12 cellular contexts compared by ENCODE assay signal in genomic region chr6:136524936-136525413, GRCh38. TPM values are rescaled to one million over a fixed set of nuclear protein-coding genes. Genes with fewer than 3 reads are reported as not detected.
DNase-seq lines count a peak whose midpoint lies in the region; ATAC-seq and TF ChIP-seq lines count a peak whose summit lies in the region.
"Had no signal": no experiment of that assay in that cellular context is flagged by ENCODE, and none has a peak within 500 bp of the region (broad histone marks: within the 10 kb centered on the region; RNA-seq: fewer than 3 reads in every experiment).

No MANE protein-coding gene starts in this region.

- no peak for ATAC-seq in HG03432 (IDR thresholded peaks at IDR 0.05; ENCODE audit: unreplicated experiment)

- WGBS in mammary epithelial cell (ENCODE audit: low coverage, missing lambda C conversion rate): 63% methylated on average over 2 of the region's 2 CpGs

- H3K27me3 ChIP-seq in mammary epithelial cell (ENCODE audit: insufficient read depth, low read length): no peaks in the 10 kb centered on the region
- no peaks in the 10 kb centered on the region for H3K27me3 ChIP-seq in colonic mucosa
- H3K27me3 ChIP-seq: cardiac muscle cell had no signal

- DNase-seq in NCI-H1436 (lab: John Stamatoyannopoulos, UW): peak; percentile 22
- DNase-seq in NCI-H1436 treated with DMSO at 0.1 percent for 48 hours (lab: John Stamatoyannopoulos, UW): no peak
- peak; percentile 51 for DNase-seq in NCI-H2227 treated with DMSO at 0.1 percent for 48 hours (lab: John Stamatoyannopoulos, UW)
- peak; percentile 76 for DNase-seq in cerebellar cortex (ENCODE audit: low spot score)
- DNase-seq in pons (ENCODE audit: low spot score): peak; percentile 89
- DNase-seq in mammary epithelial cell: no peak
- no peak for DNase-seq in colonic mucosa
- DNase-seq: activated T-cell treated with anti-CD3 and anti-CD28 coated beads for 4 hours, IMR-90, kidney had no signal

- no TSS peak for BruUV-seq in mammary epithelial cell (replicated peaks; lab: Mats Ljungman, UMichigan)

- no peak overlapping the region for H3K4me3 ChIP-seq in mammary epithelial cell (replicated peaks in 1 of 3; ENCODE audit: insufficient read depth in 1 of 3, low read depth in 2 of 3, low read length in 3 of 3)
- no peak overlapping the region for H3K4me3 ChIP-seq in colonic mucosa
- H3K4me3 ChIP-seq: cardiac muscle cell had no signal

- no peak overlapping the region for H3K4me2 ChIP-seq in mammary epithelial cell (ENCODE audit: insufficient read depth, low read depth, low read length)

- no peak for TF ChIP-seq CTCF in mammary epithelial cell (conservative IDR thresholded peaks at IDR 0.05 in 1 of 2, IDR thresholded peaks at IDR 0.05 in 1 of 2; ENCODE audit: extremely low read depth in 1 of 2, insufficient read depth in 1 of 2, low read depth in 1 of 2, low read length in 2 of 2)
- no peak for TF ChIP-seq CTCF in colonic mucosa (IDR thresholded peaks at IDR 0.05)

- H3K36me3 ChIP-seq in mammary epithelial cell (ENCODE audit: insufficient read depth, low read length) (no peaks in the 10 kb centered on the region), colonic mucosa (no peaks in the 10 kb centered on the region)
- H3K36me3 ChIP-seq: cardiac muscle cell had no signal

- H3K9me3 ChIP-seq in mammary epithelial cell (replicated peaks; ENCODE audit: insufficient read depth, low read length): no peaks in the 10 kb centered on the region
- no peaks in the 10 kb centered on the region for H3K9me3 ChIP-seq in colonic mucosa

- H3K4me1 ChIP-seq in mammary epithelial cell (ENCODE audit: insufficient read depth, low read length): peaks cover 26% of the 10 kb centered on the region
- no peaks in the 10 kb centered on the region for H3K4me1 ChIP-seq in colonic mucosa

- H2AFZ ChIP-seq in mammary epithelial cell (ENCODE audit: low read depth, low read length): no peak overlapping the region

- intact Hi-C loops in mammary epithelial cell (cut with micrococcal nuclease): no loop called here
- intact Hi-C loops in colonic mucosa (cut with DNase I): no loop called here

- H4K20me1 ChIP-seq in mammary epithelial cell (ENCODE audit: insufficient read depth, low read length): no peaks in the 10 kb centered on the region

- no peak overlapping the region for H3K9ac ChIP-seq in mammary epithelial cell (ENCODE audit: insufficient read depth, low read length)
- no peak overlapping the region for H3K9ac ChIP-seq in colonic mucosa (ENCODE audit: low read depth in 2 of 2, low read length in 2 of 2)

- in situ Hi-C loops in mammary epithelial cell (cut with MboI; ENCODE audit: low sequenced_read_pairs in 2 of 2): loop anchor here (25.0 kb wide), 2 partner anchors 138 to 163 kb away; no protein-coding TSS in a partner anchor

- CTCF ChIA-PET in mammary epithelial cell (lab: Charles Lee; ENCODE audit: low non-redundant PET): interaction anchor here (0.6 kb wide), 2 partner anchors 208 to 447 kb away, joined by 3 read pairs; no protein-coding TSS in a partner anchor

- dilution Hi-C loops in mammary epithelial cell (cut with HindIII; ENCODE audit: low sequenced_read_pairs): no loop called here

- H3K79me2 ChIP-seq in mammary epithelial cell (ENCODE audit: insufficient read depth, low read length): peaks cover 74% of the 10 kb centered on the region

- H3K27ac ChIP-seq in mammary epithelial cell (ENCODE audit: insufficient read depth, low read depth, low read length) (no peak overlapping the region), colonic mucosa (no peak overlapping the region)
- H3K27ac ChIP-seq: cardiac muscle cell had no signal

RNA-seq across cellular contexts. Expression of gene MAP7, which starts 25.2 kb away (rescaled TPM):
- total RNA-seq in mammary epithelial cell (10 to 100 TPM; 38.2 to 39.0 TPM), colonic mucosa (10 to 100 TPM; 69.4 to 74.3 TPM)
- 10.6 TPM for polyA plus RNA-seq in mammary epithelial cell
- 15.2 TPM for polyA minus RNA-seq in mammary epithelial cell

Comparison
In these comparisons a context has a peak if more than half of its experiments do, and no peak if none do; other contexts are left out.
1. DNase-seq: peak in NCI-H1436 (single experiment), NCI-H2227 treated with DMSO at 0.1 percent for 48 hours (single experiment), cerebellar cortex (single experiment) and pons (single experiment); none in NCI-H1436 treated with DMSO at 0.1 percent for 48 hours (single experiment), mammary epithelial cell (single experiment) and colonic mucosa (single experiment).